ENCODE assay signal across 17 cellular contexts in the genomic region with DNA sequence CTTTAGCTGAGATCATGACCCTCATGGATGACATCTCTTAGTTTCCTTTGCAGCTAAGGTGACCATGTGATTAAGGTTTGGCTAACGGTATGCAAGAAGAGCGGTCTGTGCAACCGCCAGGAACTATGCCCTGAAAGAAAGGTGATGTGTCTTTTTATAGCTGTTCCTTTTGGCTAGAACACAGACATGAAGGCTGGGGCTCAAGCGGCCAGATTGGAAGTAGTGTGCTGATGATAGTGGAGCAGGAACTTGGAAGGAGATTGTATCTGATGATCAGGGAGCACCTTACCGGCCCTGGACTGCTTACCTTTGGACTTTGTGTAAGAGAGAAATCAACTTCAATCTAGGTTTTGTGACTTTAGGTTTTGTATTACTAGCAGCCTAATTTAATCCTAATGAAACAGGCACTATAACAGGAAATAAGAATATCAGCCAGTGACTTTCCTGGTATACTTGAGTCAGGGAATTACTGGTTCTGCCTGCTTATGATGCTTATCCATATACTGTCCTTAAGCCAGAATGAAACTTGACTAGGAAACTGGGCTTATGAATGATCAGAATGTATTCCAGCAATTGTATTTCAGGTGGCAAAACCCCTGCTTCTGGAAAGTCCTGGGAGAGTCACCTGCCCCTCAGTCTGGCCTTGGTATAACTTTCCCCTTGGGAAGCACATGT.
"Had no signal": no experiment of that assay in that cellular context is flagged by ENCODE, and none has a peak within 500 bp of the region (broad histone marks: within the 10 kb centered on the region; RNA-seq: fewer than 3 reads in every experiment).

No MANE protein-coding gene starts in this region.

- H3K36me3 ChIP-seq: ascending aorta, brain microvascular endothelial cell, tibial nerve had no signal

- H3K9me3 Mint-ChIP-seq: activated CD4-positive, alpha-beta memory T cell treated with anti-CD3 and anti-CD28 coated beads for 36 hours; activated naive CD4-positive, alpha-beta T cell treated with anti-CD3 and anti-CD28 coated beads, Interleukin-2, amount 50 U/mL, for 24 hours had no signal

- ATAC-seq: stimulated activated naive CD8-positive, alpha-beta T cell treated with anti-CD3 and anti-CD28 coated beads, Interleukin-15, amount 100 ng/mL, for 72 hours; T-helper 17 cell had no signal

- H3K27me3 ChIP-seq: ascending aorta, brain microvascular endothelial cell, tibial nerve had no signal

- H3K4me1 Mint-ChIP-seq: activated naive CD4-positive, alpha-beta T cell treated with anti-CD3 and anti-CD28 coated beads, Interleukin-2, amount 50 U/mL, for 24 hours; stimulated activated naive CD8-positive, alpha-beta T cell treated with anti-CD3 and anti-CD28 coated beads, Interleukin-15, amount 100 ng/mL, for 72 hours; T-helper 17 cell had no signal

- H3K4me3 ChIP-seq: ascending aorta, coronary artery, SK-N-MC, tibial nerve had no signal

- H3K27ac ChIP-seq: ascending aorta, brain microvascular endothelial cell, coronary artery, epithelial cell of prostate, SK-N-MC, tibial nerve had no signal

- DNase-seq: activated CD4-positive, alpha-beta memory T cell treated with anti-CD3 and anti-CD28 coated beads for 36 hours; activated CD4-positive, alpha-beta T cell treated with anti-CD3 and anti-CD28 coated beads for 4 hours; activated CD4-positive, CD25-positive, alpha-beta regulatory T cell; activated gamma-delta T cell; brain microvascular endothelial cell; central memory CD4-positive, alpha-beta T cell; endodermal cell; stimulated activated CD4-positive, alpha-beta T cell treated with anti-CD3 and anti-CD28 coated beads, Interleukin-1b, Interleukin-23, amount 100 ng/mL, for 48 hours; stimulated activated naive CD8-positive, alpha-beta T cell treated with anti-CD3 and anti-CD28 coated beads, Interleukin-15, amount 100 ng/mL, for 72 hours; SW 1271; T-helper 17 cell had no signal

- H3K27ac Mint-ChIP-seq: activated CD4-positive, alpha-beta memory T cell treated with anti-CD3 and anti-CD28 coated beads for 36 hours; activated naive CD4-positive, alpha-beta T cell treated with anti-CD3 and anti-CD28 coated beads, Interleukin-2, amount 50 U/mL, for 24 hours; endodermal cell; stimulated activated naive CD8-positive, alpha-beta T cell treated with anti-CD3 and anti-CD28 coated beads, Interleukin-15, amount 100 ng/mL, for 72 hours; T-helper 17 cell had no signal

- H3K27me3 Mint-ChIP-seq: activated CD4-positive, alpha-beta memory T cell treated with anti-CD3 and anti-CD28 coated beads for 36 hours; activated naive CD4-positive, alpha-beta T cell treated with anti-CD3 and anti-CD28 coated beads, Interleukin-2, amount 50 U/mL, for 24 hours had no signal

- H3K36me3 Mint-ChIP-seq: activated CD4-positive, alpha-beta memory T cell treated with anti-CD3 and anti-CD28 coated beads for 36 hours; activated naive CD4-positive, alpha-beta T cell treated with anti-CD3 and anti-CD28 coated beads, Interleukin-2, amount 50 U/mL, for 24 hours had no signal

- H3K4me1 ChIP-seq: ascending aorta had no signal

- H3K4me3 Mint-ChIP-seq: activated CD4-positive, alpha-beta memory T cell treated with anti-CD3 and anti-CD28 coated beads for 36 hours; activated naive CD4-positive, alpha-beta T cell treated with anti-CD3 and anti-CD28 coated beads, Interleukin-2, amount 50 U/mL, for 24 hours; endodermal cell; stimulated activated naive CD8-positive, alpha-beta T cell treated with anti-CD3 and anti-CD28 coated beads, Interleukin-15, amount 100 ng/mL, for 72 hours; T-helper 17 cell had no signal

- H3K9me3 ChIP-seq: ascending aorta, tibial nerve had no signal
